ENCODE assay signal across 8 cellular contexts in the genomic region with DNA sequence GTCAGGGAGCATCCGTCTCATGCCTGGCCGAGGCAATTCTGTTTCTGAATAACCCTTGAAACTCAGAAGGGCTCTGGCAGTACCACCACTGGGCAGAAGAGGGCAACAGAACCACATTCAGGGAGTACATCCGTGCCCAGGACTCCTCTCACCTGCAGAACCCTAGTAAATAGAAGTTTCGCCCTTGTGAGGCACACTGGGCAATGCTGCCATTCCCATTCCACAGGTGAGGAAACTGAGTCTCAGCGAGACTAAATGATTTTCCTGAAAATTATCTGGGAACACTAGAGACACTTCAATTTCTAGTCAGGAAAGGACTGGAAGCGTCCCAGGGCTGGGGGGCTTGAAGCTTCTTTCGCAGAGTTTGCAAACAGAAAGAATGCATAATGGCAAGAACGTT.
DNase-seq lines count a peak whose midpoint lies in the region; ATAC-seq and TF ChIP-seq lines count a peak whose summit lies in the region.

No MANE protein-coding gene starts in this region.

- CTCF ChIA-PET in activated CD4-positive, alpha-beta T cell treated with anti-CD3 and anti-CD28 coated beads, Interleukin-2, amount 10 ng/mL, durations not matched to agents 7 days and 5 days (lab: Charles Lee) = interaction anchor here (1.3 to 1.5 kb wide), 2 partner anchors 9 to 62 kb away, joined by 4 to 5 read pairs; no protein-coding TSS in a partner anchor

- H3K9me3 ChIP-seq in lung (ENCODE audit: control insufficient read depth in 2 of 2, insufficient read depth in 1 of 2, low read length in 1 of 2) = no peaks in the 10 kb centered on the region

- H3K4me3 ChIP-seq in lung = no peak overlapping the region

- no peaks in the 10 kb centered on the region for H3K27me3 ChIP-seq in lung (ENCODE audit: control insufficient read depth, insufficient read depth)

- H3K4me1 Mint-ChIP-seq in activated CD4-positive, alpha-beta T cell treated with anti-CD3 and anti-CD28 coated beads, Interleukin-2, amount 10 ng/mL, durations not matched to agents 7 days and 5 days = peaks cover 1% of the 10 kb centered on the region

- H3K27ac ChIP-seq in 22Rv1 = no peak overlapping the region
- no peak overlapping the region for H3K27ac ChIP-seq in lung (ENCODE audit: low read depth in 1 of 2, low read length in 1 of 2)

- peak; percentile 55 for DNase-seq in NCI-H460 (ENCODE audit: extremely low read depth, low read depth)
- peak; percentile 78 for DNase-seq in activated CD4-positive, alpha-beta T cell treated with anti-CD3 and anti-CD28 coated beads, Interleukin-2, amount 10 ng/mL, durations not matched to agents 7 days and 5 days
- peak; percentile 39 for DNase-seq in dedifferentiated amniotic fluid mesenchymal stem cell (ENCODE audit: extremely low spot score)
- peak; percentile 75 for DNase-seq in lung (ENCODE audit: low spot score)
- peak; percentile 34 to 58 for DNase-seq in stimulated activated CD8-positive, alpha-beta memory T cell treated with anti-CD3 and anti-CD28 coated beads, Interleukin-2, amount 100 ng/mL, for 48 hours (ENCODE audit: low read depth in 2 of 2)

- no peak overlapping the region for H3K4me3 Mint-ChIP-seq in activated CD4-positive, alpha-beta T cell treated with anti-CD3 and anti-CD28 coated beads, Interleukin-2, amount 10 ng/mL, durations not matched to agents 7 days and 5 days

- H3K36me3 ChIP-seq in lung (ENCODE audit: control insufficient read depth in 2 of 2, insufficient read depth in 2 of 2, low read length in 2 of 2) = no peaks in the 10 kb centered on the region

- ATAC-seq in GM18502 (IDR thresholded peaks at IDR 0.05; ENCODE audit: poor library complexity, unreplicated experiment) (peak; percentile 91), HG02943 (IDR thresholded peaks at IDR 0.05; ENCODE audit: low read depth, unreplicated experiment) (peak; percentile 89), lung (ENCODE audit: insufficient read depth, low FRiP score) (peak; percentile 82)

- POLR2A ChIA-PET in activated CD4-positive, alpha-beta T cell treated with anti-CD3 and anti-CD28 coated beads, Interleukin-2, amount 10 ng/mL, durations not matched to agents 7 days and 5 days (lab: Charles Lee) = no interaction called here

- H3K36me3 Mint-ChIP-seq in activated CD4-positive, alpha-beta T cell treated with anti-CD3 and anti-CD28 coated beads, Interleukin-2, amount 10 ng/mL, durations not matched to agents 7 days and 5 days (ENCODE audit: low read depth) = no peaks in the 10 kb centered on the region

- H3K27me3 Mint-ChIP-seq in activated CD4-positive, alpha-beta T cell treated with anti-CD3 and anti-CD28 coated beads, Interleukin-2, amount 10 ng/mL, durations not matched to agents 7 days and 5 days = peaks cover 14% of the 10 kb centered on the region

- peaks cover 0 to 2% of the 10 kb centered on the region in 2 donors for H3K4me1 ChIP-seq in lung (ENCODE audit: control insufficient read depth in 2 of 2, insufficient read depth in 2 of 2, low read length in 2 of 2)

- TF ChIP-seq CTCF in 22Rv1 (IDR thresholded peaks at IDR 0.05) (peak; percentile 90), lung (IDR thresholded peaks at IDR 0.05; ENCODE audit: control extremely low read depth, extremely low read depth) (peak; percentile 74)

- H3K27ac Mint-ChIP-seq in activated CD4-positive, alpha-beta T cell treated with anti-CD3 and anti-CD28 coated beads, Interleukin-2, amount 10 ng/mL, durations not matched to agents 7 days and 5 days = no peak overlapping the region

- WGBS in lung, 2 donors = 38 to 47% methylated on average over 8 of the region's 8 CpGs

- H3K9me3 Mint-ChIP-seq in activated CD4-positive, alpha-beta T cell treated with anti-CD3 and anti-CD28 coated beads, Interleukin-2, amount 10 ng/mL, durations not matched to agents 7 days and 5 days = no peaks in the 10 kb centered on the region
